Comparison of ENCODE assay signal across 12 cellular contexts in the genomic region with DNA sequence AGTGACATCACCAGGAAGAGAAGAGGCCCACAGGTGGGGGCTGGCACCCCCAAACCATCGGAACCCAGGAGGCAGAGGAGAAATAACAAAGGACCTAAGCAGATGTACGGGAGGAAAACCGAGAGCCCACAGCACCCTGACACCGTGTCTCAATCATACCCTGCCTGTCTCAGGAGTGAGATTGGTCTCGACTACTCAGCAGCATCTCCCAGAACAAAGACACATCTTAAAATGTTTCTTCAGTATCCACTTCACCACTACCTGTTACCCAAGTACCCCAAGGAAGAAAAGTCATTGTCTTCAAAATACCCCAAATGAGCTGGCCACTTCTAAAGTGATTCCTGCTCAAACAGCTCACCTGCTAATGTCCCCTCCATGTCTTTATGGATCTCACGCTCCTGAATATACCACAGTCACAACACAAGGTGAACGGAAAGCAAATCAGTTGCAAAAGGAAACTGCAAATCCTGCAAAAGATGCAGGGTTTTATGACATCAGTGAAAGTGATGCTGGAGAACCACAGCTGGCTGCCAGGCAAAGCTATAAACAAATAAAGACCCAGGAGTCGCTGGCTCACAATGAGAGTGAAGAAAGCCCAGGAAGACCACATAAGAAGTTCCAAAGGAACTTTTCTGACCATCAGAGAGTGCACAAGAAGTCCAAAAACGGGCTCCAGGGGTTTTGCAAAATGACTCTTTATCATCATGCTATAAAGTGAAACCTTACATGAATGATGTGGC. TPM values are rescaled to one million over a fixed set of nuclear protein-coding genes. Genes with fewer than 3 reads are reported as not detected.
DNase-seq lines count a peak whose midpoint lies in the region; ATAC-seq and TF ChIP-seq lines count a peak whose summit lies in the region.
"Had no signal": no experiment of that assay in that cellular context is flagged by ENCODE, and none has a peak within 500 bp of the region (broad histone marks: within the 10 kb centered on the region; RNA-seq: fewer than 3 reads in every experiment).

No MANE protein-coding gene starts in this region.

- H3K4me1 ChIP-seq in left lung (peaks cover 4 to 95% of the 10 kb centered on the region in 2 donors), lower lobe of right lung (peaks cover 62% of the 10 kb centered on the region)

- TF ChIP-seq POLR2A in lower leg skin (IDR thresholded peaks at IDR 0.05) = no peak

- H3K4me3 ChIP-seq in left lung = no peak overlapping the region
- H3K4me3 ChIP-seq in lower leg skin (ENCODE audit: low read depth, poor library complexity, severe bottlenecking) = no peak overlapping the region
- H3K4me3 ChIP-seq in lower lobe of right lung = no peak overlapping the region
- H3K4me3 ChIP-seq: cardiac muscle cell, lung had no signal

- H3K27me3 ChIP-seq in left lung = peaks cover 0 to 23% of the 10 kb centered on the region in 2 donors
- H3K27me3 ChIP-seq in lower lobe of right lung (ENCODE audit: low read depth) = peaks cover 12% of the 10 kb centered on the region
- H3K27me3 ChIP-seq: cardiac muscle cell had no signal

- TF ChIP-seq CTCF in GM10266 (IDR thresholded peaks at IDR 0.05; ENCODE audit: control insufficient read depth, insufficient read depth, low read depth, missing control alignments) (no peak), left lung (IDR thresholded peaks at IDR 0.05) (no peak), lower leg skin (IDR thresholded peaks at IDR 0.05) (no peak), lower lobe of right lung (IDR thresholded peaks at IDR 0.05) (no peak)

- DNase-seq in AG08395 (ENCODE audit: low spot score) (peak; percentile 17), GM10266 (ENCODE audit: extremely low spot score) (peak; percentile 34), T-helper 9 cell (peak; percentile 30), fibroblast of peridontal ligament (ENCODE audit: extremely low read depth) (peak; percentile 81), left lung (no peak), mesenteric fat pad (ENCODE audit: low spot score) (no peak), lower leg skin (ENCODE audit: low spot score in 2 of 2) (no peak), lower lobe of right lung (no peak)
- DNase-seq: activated CD4-positive, CD25-positive, alpha-beta regulatory T cell treated with anti-CD3 and anti-CD28 coated beads, Interleukin-2, amount 50 U/mL, for 72 hours; NCI-H2029 treated with DMSO at 0.1 percent for 48 hours had no signal

- H3K9me3 ChIP-seq in left lung (peaks cover 0 to 3% of the 10 kb centered on the region in 2 donors), lower lobe of right lung (peaks cover 10% of the 10 kb centered on the region)

- ATAC-seq in left lung (no peak), lower lobe of right lung (no peak)

- H3K36me3 ChIP-seq in left lung = no peaks in the 10 kb centered on the region
- H3K36me3 ChIP-seq in lower lobe of right lung = no peaks in the 10 kb centered on the region
- H3K36me3 ChIP-seq: cardiac muscle cell had no signal

- peak overlapping the region in 1 of 2 donors; percentile 24 for H3K27ac ChIP-seq in left lung
- no peak overlapping the region for H3K27ac ChIP-seq in lower lobe of right lung
- H3K27ac ChIP-seq: cardiac muscle cell had no signal

- WGBS in lower leg skin, 2 donors = 76 to 78% methylated on average over 9 of the region's 9 CpGs

- intact Hi-C loops in left lung (cut with DNase I) = no loop called here
- intact Hi-C loops in lower leg skin (cut with DNase I; ENCODE audit: low total_unique reads) = no loop called here
- intact Hi-C loops in lower lobe of right lung (cut with DNase I) = no loop called here

RNA-seq across cellular contexts. Expression of a gene that starts 44.1 kb away (rescaled TPM):
- total RNA-seq in left lung (100 to 1,000 TPM in 1 of 2 donors, 10 to 100 TPM in 1; 40.6 to 111 TPM), mesenteric fat pad (44.0 TPM), lower leg skin (10 to 100 TPM in 1 of 4 donors, 1 to 10 TPM in 3; 5.4 to 18.6 (median 7.9) TPM), lower lobe of right lung (78.2 TPM)

Comparison
In these comparisons a context has a peak if more than half of its experiments do, and no peak if none do; other contexts are left out.
1. DNase-seq: peak in AG08395 (single experiment), GM10266 (single experiment), T-helper 9 cell (single experiment) and fibroblast of peridontal ligament (single experiment); none in left lung (0 of 2), mesenteric fat pad (single experiment), lower leg skin (0 of 2) and lower lobe of right lung (single experiment).